30 cellular contexts compared by ENCODE assay signal in the genomic region with DNA sequence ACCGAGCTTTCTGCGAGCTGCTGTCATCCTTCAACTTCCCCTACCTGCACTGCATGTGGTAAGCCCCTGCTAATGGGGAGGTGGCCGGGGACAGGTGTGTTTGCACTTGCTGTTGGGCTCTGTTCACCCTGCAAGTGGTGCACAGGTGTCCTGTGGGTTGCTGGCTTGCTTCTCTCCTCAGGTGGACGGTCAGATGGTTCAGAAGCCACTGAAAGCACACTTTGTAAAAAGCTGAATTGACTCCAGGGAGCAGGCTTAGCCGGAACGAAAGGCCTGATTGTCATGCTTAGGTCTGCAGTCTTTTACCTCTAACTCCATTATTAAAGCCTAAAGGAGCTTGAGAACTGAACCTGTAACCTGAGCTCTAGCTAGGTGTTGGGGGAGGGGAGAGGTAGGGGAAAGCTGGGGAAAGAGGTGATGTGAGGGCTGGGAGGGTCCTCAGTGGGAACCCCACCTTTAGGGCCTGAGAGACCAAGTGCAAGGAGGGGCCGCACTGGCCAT. TPM values are rescaled to one million over a fixed set of nuclear protein-coding genes. Genes with fewer than 3 reads are reported as not detected.
A peak's percentile ranks its signal among the peaks of the same experiment; 100 is the strongest.
DNase-seq lines count a peak whose midpoint lies in the region; ATAC-seq lines count a peak whose summit lies in the region.
"Had no signal": no experiment of that assay in that cellular context is flagged by ENCODE, and none has a peak within 500 bp of the region (broad histone marks: within the 10 kb centered on the region; RNA-seq: fewer than 3 reads in every experiment).

No MANE protein-coding gene starts in this region.

- no peaks in the 10 kb centered on the region for H3K36me3 ChIP-seq in H7 (replicated peaks; ENCODE audit: control insufficient read depth, insufficient read depth, low read length)
- H3K36me3 ChIP-seq: breast epithelium, MG63 had no signal

- DNase-seq in H7 (peak; percentile 56), NCI-H2107 treated with DMSO at 0.1 percent for 48 hours (lab: John Stamatoyannopoulos, UW; ENCODE audit: unreplicated experiment) (peak; percentile 44), RPMI8226 (peak; percentile 5), iPS-NIHi11 (ENCODE audit: low spot score) (peak; percentile 51), SW480 (ENCODE audit: low spot score) (no peak), NCI-H1105 treated with DMSO at 0.1 percent for 48 hours (lab: John Stamatoyannopoulos, UW) (no peak), NCI-H2227 (lab: John Stamatoyannopoulos, UW; ENCODE audit: unreplicated experiment) (no peak)
- DNase-seq: activated CD4-positive, alpha-beta T cell treated with anti-CD3 and anti-CD28 coated beads, Interleukin-2, amount 10 ng/mL, durations not matched to agents 7 days and 5 days; activated effector memory CD4-positive, alpha-beta T cell treated with anti-CD3 and anti-CD28 coated beads, Interleukin-2, amount 50 U/mL, for 16 hours; activated T-cell treated with anti-CD3 and anti-CD28 coated beads, Interleukin-2, amount 50 U/mL, for 24 hours; anterior cingulate cortex; CD8-positive, alpha-beta memory T cell; dorsolateral prefrontal cortex; esophagus squamous epithelium; foreskin melanocyte; heart left ventricle; MG63; NCI-H1436; NCI-H2171 treated with DMSO at 0.1 percent for 48 hours; NCI-H774; pancreas; small intestine; stimulated activated naive CD4-positive, alpha-beta T cell treated with Interleukin-2 at 50 U/mL for 16 hours; SW 1271; T1000; upper lobe of right lung; WERI-Rb-1 had no signal

- no peak for ATAC-seq in GM19351 (IDR thresholded peaks at IDR 0.05; ENCODE audit: unreplicated experiment)
- ATAC-seq: heart left ventricle, left lobe of liver, pancreas had no signal

- H3K27me3 ChIP-seq in H7 (ENCODE audit: control insufficient read depth, insufficient read depth, low read length) = no peaks in the 10 kb centered on the region
- H3K27me3 ChIP-seq: breast epithelium, dorsolateral prefrontal cortex, esophagus squamous epithelium, heart left ventricle, MG63, pancreas, upper lobe of right lung had no signal

- no peak overlapping the region for H3K4me3 ChIP-seq in H7 (ENCODE audit: insufficient read depth, low read depth, low read length)
- H3K4me3 ChIP-seq: breast epithelium, dorsolateral prefrontal cortex, esophagus squamous epithelium, heart left ventricle, MG63, pancreas, upper lobe of right lung had no signal

RNA-seq across cellular contexts. Expression of a gene that starts 37.6 kb away (rescaled TPM):
- total RNA-seq in H7 (2014; rRNA removed; shearing (Covaris generic)) = 2.0 and 3.1 TPM in 2 replicates

Comparison
In these comparisons a context has a peak if more than half of its experiments do, and no peak if none do; other contexts are left out.
1. DNase-seq: peak in H7 (single experiment), NCI-H2107 treated with DMSO at 0.1 percent for 48 hours (single experiment), RPMI8226 (single experiment) and iPS-NIHi11 (single experiment); none in SW480 (single experiment), NCI-H1105 treated with DMSO at 0.1 percent for 48 hours (single experiment) and NCI-H2227 (single experiment).